In genomic region chr17:28726912-28727726, GRCh38 we compare ENCODE assay signal across 1 cellular context.
TF ChIP-seq lines count a peak whose summit lies in the region.

No MANE protein-coding gene starts in this region.

TF ChIP-seq in K562, 482 proteins besides CTCF, POLR2A, EP300 and RAD21 (continued from another document and continues in another):
- no peak for TF ChIP-seq ZNF592 (IDR thresholded peaks at IDR 0.05)
- TF ChIP-seq CBFB (CRISPR knock-in tag; IDR thresholded peaks at IDR 0.05), result no peak; the same call in none of the 2 replicates
- no peak for TF ChIP-seq SNAPC5 (CRISPR knock-in tag; IDR thresholded peaks at IDR 0.05)
- TF ChIP-seq PHTF2 (CRISPR knock-in tag; IDR thresholded peaks at IDR 0.05), result no peak
- peak; percentile 23 for TF ChIP-seq RBBP5 (IDR thresholded peaks at IDR 0.05; ENCODE audit: borderline replicate concordance, insufficient read depth, low read length, poor library complexity, severe bottlenecking)
- no peak for TF ChIP-seq NELFE (IDR thresholded peaks at IDR 0.05; ENCODE audit: insufficient read depth, insufficient read length)
- TF ChIP-seq ZNF583 (CRISPR knock-in tag; IDR thresholded peaks at IDR 0.05), result peak; percentile 49; the same call in 1 of the 2 replicates
- TF ChIP-seq RERE (CRISPR knock-in tag; IDR thresholded peaks at IDR 0.05; ENCODE audit: borderline replicate concordance), result no peak
- TF ChIP-seq BCL6 (CRISPR knock-in tag; IDR thresholded peaks at IDR 0.05), result no peak
- TF ChIP-seq BCLAF1 (IDR thresholded peaks at IDR 0.05; ENCODE audit: borderline replicate concordance in 1 of 2, control insufficient read depth in 1 of 2, low read depth in 2 of 2, low read length in 1 of 2), result no peak
- TF ChIP-seq DIDO1 (tag; IDR thresholded peaks at IDR 0.05; ENCODE audit: low read depth), result no peak
- peak in 1 of 2 experiments; percentile 87; a peak in 1 of 4 replicates for TF ChIP-seq KDM4B (IDR thresholded peaks at IDR 0.05; ENCODE audit: borderline replicate concordance in 2 of 2, low read depth in 1 of 2)
- no peak for TF ChIP-seq ARID3B (CRISPR knock-in tag; IDR thresholded peaks at IDR 0.05; ENCODE audit: borderline replicate concordance)
- peak in 1 of 2 experiments; percentile 28 for TF ChIP-seq AFF1 (IDR thresholded peaks at IDR 0.05; ENCODE audit: low read depth in 1 of 2, partially characterized antibody in 2 of 2)
- peak; percentile 43; the same call in 1 of the 2 replicates for TF ChIP-seq CHD2 (IDR thresholded peaks at IDR 0.05; ENCODE audit: low read depth, low read length)
- TF ChIP-seq SAFB2 (IDR thresholded peaks at IDR 0.05; ENCODE audit: borderline replicate concordance, low read depth, low read length, severe bottlenecking), result no peak
- TF ChIP-seq PTRF (tag; IDR thresholded peaks at IDR 0.05), result no peak
- TF ChIP-seq NR2C2 (CRISPR knock-in tag; IDR thresholded peaks at IDR 0.05), result peak; percentile 80
- TF ChIP-seq NR2C2 (tag; IDR thresholded peaks at IDR 0.05), result no peak; the same call in 1 of the 2 replicates
- TF ChIP-seq ZNF274 (IDR thresholded peaks at IDR 0.05; ENCODE audit: borderline replicate concordance, low read depth, low read length), result no peak
- TF ChIP-seq ATF3 (IDR thresholded peaks at IDR 0.05), result no peak
- 0 out of 2 replicates have a peak, but pooled peaks have one; percentile 6 for TF ChIP-seq ATF3 (CRISPR knock-in tag; conservative IDR thresholded peaks at IDR 0.05)
- TF ChIP-seq MCM7 (IDR thresholded peaks at IDR 0.05), result no peak
- TF ChIP-seq ZBTB8A (IDR thresholded peaks at IDR 0.05; ENCODE audit: partially characterized antibody), result no peak
- TF ChIP-seq MITF (IDR thresholded peaks at IDR 0.05), result no peak
- TF ChIP-seq ZNF444 (CRISPR knock-in tag; IDR thresholded peaks at IDR 0.05), result no peak
- no peak for TF ChIP-seq TOE1 (IDR thresholded peaks at IDR 0.05; ENCODE audit: borderline replicate concordance)
- no peak; the same call in 1 of the 2 replicates for TF ChIP-seq TOE1 (CRISPR knock-in tag; IDR thresholded peaks at IDR 0.05; ENCODE audit: borderline replicate concordance, low read depth)
- TF ChIP-seq KLF1 (tag; IDR thresholded peaks at IDR 0.05), result no peak
- no peak for TF ChIP-seq EHMT2 (IDR thresholded peaks at IDR 0.05)
- TF ChIP-seq ATF4 (CRISPR knock-in tag; IDR thresholded peaks at IDR 0.05), result no peak
- peak; percentile 82; the same call in 1 of the 2 replicates for TF ChIP-seq ZBTB7A (IDR thresholded peaks at IDR 0.05; ENCODE audit: borderline replicate concordance, control insufficient read depth, low read depth, low read length)
- no peak for TF ChIP-seq DACH1 (IDR thresholded peaks at IDR 0.05; ENCODE audit: partially characterized antibody)
- TF ChIP-seq PCBP2 (IDR thresholded peaks at IDR 0.05; ENCODE audit: low read depth, low read length, poor library complexity, severe bottlenecking), result no peak
- TF ChIP-seq ZBED1 (IDR thresholded peaks at IDR 0.05), result peak; percentile 43; the same call in 1 of the 2 replicates
- TF ChIP-seq ZKSCAN1 (IDR thresholded peaks at IDR 0.05; ENCODE audit: low read depth, low read length), result peak; percentile 45; the same call in 1 of the 2 replicates
- no peak for TF ChIP-seq ZNF586 (CRISPR knock-in tag; conservative IDR thresholded peaks at IDR 0.05)
- peak; percentile 64 for TF ChIP-seq ETV1 (tag; conservative IDR thresholded peaks at IDR 0.05; ENCODE audit: low read depth)
- TF ChIP-seq ZNF197 (CRISPR knock-in tag; IDR thresholded peaks at IDR 0.05; ENCODE audit: low read depth), result no peak
